15 cellular contexts compared by ENCODE assay signal in the genomic region with DNA sequence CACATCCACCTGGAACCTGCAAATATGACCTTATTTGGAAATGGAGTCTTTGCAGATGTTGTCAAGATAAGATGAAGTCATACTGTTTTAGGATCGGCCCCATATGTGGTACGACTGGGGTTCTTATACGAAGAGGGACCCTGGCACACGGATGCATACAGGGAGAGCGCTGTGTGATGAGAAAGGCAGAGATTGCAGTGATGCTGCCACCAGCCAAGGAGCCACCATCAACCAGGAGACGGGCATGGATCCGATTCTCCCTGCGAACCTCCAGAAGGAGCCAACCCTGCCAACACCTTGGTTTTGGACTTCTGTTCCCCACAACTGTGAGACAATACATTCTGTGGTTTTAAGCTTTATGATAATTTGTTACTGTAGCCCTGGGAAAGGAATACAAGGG. TPM values are rescaled to one million over a fixed set of nuclear protein-coding genes. Genes with fewer than 3 reads are reported as not detected.
"Had no signal": no experiment of that assay in that cellular context is flagged by ENCODE, and none has a peak within 500 bp of the region (broad histone marks: within the 10 kb centered on the region; RNA-seq: fewer than 3 reads in every experiment).

No MANE protein-coding gene starts in this region.

RNA-seq across cellular contexts. Expression of gene GOLGA6L2, which starts 31.2 kb away (rescaled TPM):
- total RNA-seq: natural killer cell, occipital lobe, osteoblast, ovary, pulmonary artery endothelial cell, right atrium auricular region, sciatic nerve, smooth muscle cell, spleen, suprapubic skin, transverse colon, upper lobe of right lung, urinary bladder, vagina had no signal
- polyA plus RNA-seq: neural cell, ovary, smooth muscle cell, spleen, urinary bladder had no signal
